In genomic region chr19:20238025-20238623, GRCh38 we compare ENCODE assay signal across 8 cellular contexts.
A peak's percentile ranks its signal among the peaks of the same experiment; 100 is the strongest.
DNase-seq lines count a peak whose midpoint lies in the region; ATAC-seq lines count a peak whose summit lies in the region.

No MANE protein-coding gene starts in this region.

- H3K27me3 ChIP-seq in HUES48 (ENCODE audit: control insufficient read depth, insufficient read depth, low read length) (no peaks in the 10 kb centered on the region), aorta (ENCODE audit: control insufficient read depth in 1 of 2, insufficient read depth in 2 of 2, low read length in 1 of 2) (no peaks in the 10 kb centered on the region)

- 1% methylated on average over 22 to 25 of the region's 25 CpGs for WGBS in aorta, 2 donors

- DNase-seq in 8988T (peak; percentile 26), T-helper 2 cell (peak; percentile 57 to 91 (median 77)), astrocyte of the hippocampus (ENCODE audit: low read depth, low spot score) (peak; percentile 94), hippocampal formation (lab: John Stamatoyannopoulos, UW) (peak; percentile 46 to 84), retina (peak; percentile 96), aorta (peak; percentile 93)

- intact Hi-C loops in aorta (cut with DNase I) = no loop called here

- H3K9ac ChIP-seq in HUES48 (ENCODE audit: low read depth, low read length) = peak overlapping the region; percentile 96

- H3K4me1 ChIP-seq in HUES48 (ENCODE audit: control insufficient read depth, insufficient read depth, low read length) (peaks cover 34% of the 10 kb centered on the region), aorta (ENCODE audit: control insufficient read depth in 1 of 2, insufficient read depth in 2 of 2, low read length in 2 of 2) (no peaks in the 10 kb centered on the region)

- ATAC-seq in GM18907 (IDR thresholded peaks at IDR 0.05; ENCODE audit: unreplicated experiment) (peak; percentile 92), aorta (ENCODE audit: low FRiP score) (peak; percentile 93)

- H3K27ac ChIP-seq in HUES48 (ENCODE audit: low read depth, low read length) (peak overlapping the region; percentile 98), aorta (ENCODE audit: low read depth in 1 of 2, low read length in 2 of 2) (no peak overlapping the region)

- H3K9me3 ChIP-seq in HUES48 (ENCODE audit: control insufficient read depth, insufficient read depth, low read length) (no peaks in the 10 kb centered on the region), aorta (ENCODE audit: control insufficient read depth, low read length) (no peaks in the 10 kb centered on the region)

- H3K36me3 ChIP-seq in HUES48 (ENCODE audit: control insufficient read depth, insufficient read depth, low read length) (peaks cover 37% of the 10 kb centered on the region), aorta (ENCODE audit: control insufficient read depth in 1 of 2, insufficient read depth in 2 of 2, low read length in 1 of 2) (no peaks in the 10 kb centered on the region)

- H3K4me3 ChIP-seq in HUES48 (ENCODE audit: low read depth, low read length) = peak overlapping the region; percentile 93
- peak overlapping the region; percentile 42 to 63 for H3K4me3 ChIP-seq in aorta (ENCODE audit: low read length in 2 of 2)

Comparison
In these comparisons a context has a peak if more than half of its experiments do, and no peak if none do; other contexts are left out.
1. DNase-seq: peak in every context shown above with its lines; median percentile 96 in retina; 94 in astrocyte of the hippocampus; 93 in aorta; 77 in T-helper 2 cell; 65 in hippocampal formation; 26 in 8988T.